ENCODE assay signal across 25 cellular contexts in genomic region chr2:226831266-226831665, GRCh38.
"Had no signal": no experiment of that assay in that cellular context is flagged by ENCODE, and none has a peak within 500 bp of the region (broad histone marks: within the 10 kb centered on the region; RNA-seq: fewer than 3 reads in every experiment).

No MANE protein-coding gene starts in this region.

- H3K4me1 ChIP-seq: prostate gland, testis had no signal

- H3K27ac ChIP-seq: dorsolateral prefrontal cortex, left ventricle myocardium inferior, lower lobe of right lung, prostate gland, right atrium auricular region, sigmoid colon, testis, tibial artery had no signal

- H3K36me3 Mint-ChIP-seq: natural killer cell treated with Interleukin-12 subunit alpha and Interleukin-12 subunit beta and Interleukin-15 and Interleukin-18, amount 100 ng/mL, for 72 hours; type B pancreatic cell had no signal

- ATAC-seq: left colon; lower lobe of right lung; mucosa of descending colon; natural killer cell treated with Interleukin-12 subunit alpha and Interleukin-12 subunit beta and Interleukin-15 and Interleukin-18, amount 100 ng/mL, for 72 hours; stimulated activated effector memory CD8-positive, alpha-beta T cell treated with anti-CD3 and anti-CD28 coated beads, Interleukin-12 subunit alpha, Interleukin-12 subunit beta, amount 100 ng/mL, for 72 hours had no signal

- H3K9me3 Mint-ChIP-seq: immature natural killer cell; mesothelial cell of epicardium; naive B cell; natural killer cell treated with Interleukin-12 subunit alpha and Interleukin-12 subunit beta and Interleukin-15 and Interleukin-18, amount 100 ng/mL, for 72 hours; stimulated activated effector memory CD8-positive, alpha-beta T cell treated with anti-CD3 and anti-CD28 coated beads, Interleukin-12 subunit alpha, Interleukin-12 subunit beta, amount 100 ng/mL, for 72 hours; type B pancreatic cell had no signal

- H3K27me3 Mint-ChIP-seq: naive B cell; natural killer cell treated with Interleukin-12 subunit alpha and Interleukin-12 subunit beta and Interleukin-15 and Interleukin-18, amount 100 ng/mL, for 72 hours; type B pancreatic cell had no signal

- H3K4me3 ChIP-seq: dorsolateral prefrontal cortex, left ventricle myocardium inferior, lower lobe of right lung, mucosa of descending colon, prostate gland, right atrium auricular region, sigmoid colon, testis, tibial artery had no signal

- H3K27me3 ChIP-seq: dorsolateral prefrontal cortex, right atrium auricular region, sigmoid colon, testis, tibial artery had no signal

- H3K4me3 Mint-ChIP-seq: immature natural killer cell; mesothelial cell of epicardium; natural killer cell treated with Interleukin-12 subunit alpha and Interleukin-12 subunit beta and Interleukin-15 and Interleukin-18, amount 100 ng/mL, for 72 hours; stimulated activated effector memory CD8-positive, alpha-beta T cell treated with anti-CD3 and anti-CD28 coated beads, Interleukin-12 subunit alpha, Interleukin-12 subunit beta, amount 100 ng/mL, for 72 hours; type B pancreatic cell had no signal

- H3K27ac Mint-ChIP-seq: immature natural killer cell; mesothelial cell of epicardium; natural killer cell treated with Interleukin-12 subunit alpha and Interleukin-12 subunit beta and Interleukin-15 and Interleukin-18, amount 100 ng/mL, for 72 hours; stimulated activated effector memory CD8-positive, alpha-beta T cell treated with anti-CD3 and anti-CD28 coated beads, Interleukin-12 subunit alpha, Interleukin-12 subunit beta, amount 100 ng/mL, for 72 hours; type B pancreatic cell had no signal

- H3K9me3 ChIP-seq: left ventricle myocardium inferior, lower lobe of right lung, mucosa of descending colon, prostate gland, right atrium auricular region, sigmoid colon, testis, tibial artery had no signal

- H3K4me1 Mint-ChIP-seq: stimulated activated effector memory CD8-positive, alpha-beta T cell treated with anti-CD3 and anti-CD28 coated beads, Interleukin-12 subunit alpha, Interleukin-12 subunit beta, amount 100 ng/mL, for 72 hours had no signal

- DNase-seq: dorsolateral prefrontal cortex; effector CD4-positive, alpha-beta T cell; hypothalamus; immature natural killer cell; islet precursor cell; kidney glomerular epithelial cell; left colon; left ventricle myocardium inferior; lower lobe of right lung; mucosa of descending colon; naive B cell; nucleus accumbens; sigmoid colon; stimulated activated CD4-positive, alpha-beta T cell treated with anti-CD3 and anti-CD28 coated beads, Interleukin-2, amount 100 ng/mL, for 24 hours; stimulated activated CD4-positive, alpha-beta T cell treated with anti-CD3 and anti-CD28 coated beads, Interleukin-4, amount 100 ng/mL, for 24 hours; stimulated activated naive CD4-positive, alpha-beta T cell treated with Interleukin-2 at 50 U/mL for 16 hours; substantia nigra; testis; tibial artery had no signal

- H3K36me3 ChIP-seq: left ventricle myocardium inferior, lower lobe of right lung, prostate gland, right atrium auricular region, sigmoid colon, tibial artery had no signal
